1 cellular context compared by ENCODE assay signal in genomic region chr2:166831930-166832329, GRCh38.
TF ChIP-seq lines count a peak whose summit lies in the region.

No MANE protein-coding gene starts in this region.

TF ChIP-seq in HepG2, 621 proteins besides CTCF, POLR2A, EP300 and RAD21:
- TF ChIP-seq ARHGAP35 (CRISPR knock-in tag; IDR thresholded peaks at IDR 0.05; ENCODE audit: borderline replicate concordance) = no peak
- TF ChIP-seq MXD3 (CRISPR knock-in tag; IDR thresholded peaks at IDR 0.05) = no peak
- TF ChIP-seq MAX (IDR thresholded peaks at IDR 0.05) = no peak
- no peak for TF ChIP-seq ZNF335 (CRISPR knock-in tag; IDR thresholded peaks at IDR 0.05)
- no peak for TF ChIP-seq ATF2 (CRISPR knock-in tag; IDR thresholded peaks at IDR 0.05)
- no peak for TF ChIP-seq ZNF772 (CRISPR knock-in tag; IDR thresholded peaks at IDR 0.05)
- TF ChIP-seq SMAD1 (CRISPR knock-in tag; IDR thresholded peaks at IDR 0.05; ENCODE audit: borderline replicate concordance, low read depth) = no peak
- TF ChIP-seq ZFP82 (CRISPR knock-in tag; IDR thresholded peaks at IDR 0.05; ENCODE audit: borderline replicate concordance) = no peak
- no peak for TF ChIP-seq ZNF781 (CRISPR knock-in tag; IDR thresholded peaks at IDR 0.05; ENCODE audit: borderline replicate concordance, not compliant biosample characterization)
